Comparison of ENCODE assay signal across 9 cellular contexts in genomic region chr9:70410368-70410767, GRCh38. TPM values are rescaled to one million over a fixed set of nuclear protein-coding genes. Genes with fewer than 3 reads are reported as not detected.
A peak's percentile ranks its signal among the peaks of the same experiment; 100 is the strongest.
DNase-seq lines count a peak whose midpoint lies in the region; ATAC-seq and TF ChIP-seq lines count a peak whose summit lies in the region.
"Had no signal": no experiment of that assay in that cellular context is flagged by ENCODE, and none has a peak within 500 bp of the region (broad histone marks: within the 10 kb centered on the region; RNA-seq: fewer than 3 reads in every experiment).

No MANE protein-coding gene starts in this region.

- peak overlapping the region; percentile 92 for H3K4me3 Mint-ChIP-seq in stimulated activated naive CD8-positive, alpha-beta T cell treated with anti-CD3 and anti-CD28 coated beads, Interleukin-15, Interleukin-2, amounts not matched to agents 100 ng/mL and 50 ng/mL, for 24 hours
- H3K4me3 Mint-ChIP-seq in memory B cell = peak overlapping the region; percentile 99

- no peaks in the 10 kb centered on the region for H3K27me3 Mint-ChIP-seq in stimulated activated naive CD8-positive, alpha-beta T cell treated with anti-CD3 and anti-CD28 coated beads, Interleukin-15, Interleukin-2, amounts not matched to agents 100 ng/mL and 50 ng/mL, for 24 hours
- no peaks in the 10 kb centered on the region for H3K27me3 Mint-ChIP-seq in memory B cell

- no peaks in the 10 kb centered on the region for H3K36me3 Mint-ChIP-seq in stimulated activated naive CD8-positive, alpha-beta T cell treated with anti-CD3 and anti-CD28 coated beads, Interleukin-15, Interleukin-2, amounts not matched to agents 100 ng/mL and 50 ng/mL, for 24 hours (ENCODE audit: low read depth)
- no peaks in the 10 kb centered on the region for H3K36me3 Mint-ChIP-seq in memory B cell

- peak overlapping the region; percentile 99 for H3K4me3 ChIP-seq in astrocyte of the spinal cord (ENCODE audit: low read depth, low read length)

- H3K9me3 Mint-ChIP-seq in stimulated activated naive CD8-positive, alpha-beta T cell treated with anti-CD3 and anti-CD28 coated beads, Interleukin-15, Interleukin-2, amounts not matched to agents 100 ng/mL and 50 ng/mL, for 24 hours = no peaks in the 10 kb centered on the region
- no peaks in the 10 kb centered on the region for H3K9me3 Mint-ChIP-seq in memory B cell

- in situ Hi-C loops in astrocyte of the spinal cord (cut with HindIII; ENCODE audit: low sequenced_read_pairs) = no loop called here

- no peak for DNase-seq in stimulated activated naive CD8-positive, alpha-beta T cell treated with anti-CD3 and anti-CD28 coated beads, Interleukin-15, Interleukin-2, amounts not matched to agents 100 U/mL and 50 U/mL, for 24 hours
- DNase-seq in astrocyte of the spinal cord (ENCODE audit: low read depth, low spot score) (peak; percentile 61), memory B cell (ENCODE audit: low spot score in 2 of 2) (no peak), omental fat pad (ENCODE audit: low spot score) (no peak)
- DNase-seq: NCI-H524 treated with DMSO at 0.1 percent for 48 hours had no signal

- no peak for ATAC-seq in stimulated activated naive CD8-positive, alpha-beta T cell treated with anti-CD3 and anti-CD28 coated beads, Interleukin-15, Interleukin-2, amounts not matched to agents 100 U/mL and 50 U/mL, for 24 hours
- no peak for ATAC-seq in memory B cell (ENCODE audit: low read depth)
- ATAC-seq in HG03135 (IDR thresholded peaks at IDR 0.05; ENCODE audit: unreplicated experiment) = no peak
- no peak for ATAC-seq in omental fat pad (ENCODE audit: low FRiP score)
- ATAC-seq in GM21723 (IDR thresholded peaks at IDR 0.05; ENCODE audit: unreplicated experiment) = no peak
- no peak for ATAC-seq in GM21381 (IDR thresholded peaks at IDR 0.05; ENCODE audit: unreplicated experiment)

- peak overlapping the region; percentile 99 for H3K27ac Mint-ChIP-seq in stimulated activated naive CD8-positive, alpha-beta T cell treated with anti-CD3 and anti-CD28 coated beads, Interleukin-15, Interleukin-2, amounts not matched to agents 100 ng/mL and 50 ng/mL, for 24 hours
- peak overlapping the region; percentile 100 for H3K27ac Mint-ChIP-seq in memory B cell

- peaks cover 82% of the 10 kb centered on the region for H3K4me1 Mint-ChIP-seq in stimulated activated naive CD8-positive, alpha-beta T cell treated with anti-CD3 and anti-CD28 coated beads, Interleukin-15, Interleukin-2, amounts not matched to agents 100 ng/mL and 50 ng/mL, for 24 hours (ENCODE audit: low read depth)
- H3K4me1 Mint-ChIP-seq in memory B cell = peaks cover 45% of the 10 kb centered on the region

- no peak for TF ChIP-seq CTCF in astrocyte of the spinal cord (IDR thresholded peaks at IDR 0.05; ENCODE audit: low read depth, low read length)
- no peak for TF ChIP-seq CTCF in omental fat pad (IDR thresholded peaks at IDR 0.05)

RNA-seq across cellular contexts. Expression of gene KLF9, which starts 4.1 kb away (rescaled TPM):
- 100 to 1,000 TPM in 3 of 4 donors, 10 to 100 TPM in 1; 63.4 to 237 (median 164) TPM for total RNA-seq in omental fat pad
